Comparison of ENCODE assay signal across 26 cellular contexts in the genomic region with DNA sequence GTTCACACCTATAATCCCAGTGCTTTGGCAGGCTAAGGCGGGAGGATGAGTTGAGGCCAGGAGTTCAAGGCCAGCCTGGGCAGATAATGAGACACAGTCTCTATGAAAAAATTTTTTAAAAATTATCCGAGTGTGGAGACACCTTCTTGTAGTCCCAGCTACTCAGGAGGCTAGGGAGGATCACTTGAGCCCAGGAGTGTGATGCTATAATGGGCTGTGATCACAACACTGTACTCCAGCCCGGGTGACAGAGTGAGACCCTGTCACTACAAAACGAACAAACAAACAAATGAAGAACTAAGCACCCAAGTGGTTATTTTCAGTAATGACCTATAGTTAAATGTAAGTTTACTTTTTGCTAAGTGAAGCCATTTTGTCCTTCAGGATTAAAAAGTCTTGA. TPM values are rescaled to one million over a fixed set of nuclear protein-coding genes. Genes with fewer than 3 reads are reported as not detected.
DNase-seq lines count a peak whose midpoint lies in the region; ATAC-seq lines count a peak whose summit lies in the region.
"Had no signal": no experiment of that assay in that cellular context is flagged by ENCODE, and none has a peak within 500 bp of the region (broad histone marks: within the 10 kb centered on the region; RNA-seq: fewer than 3 reads in every experiment).

No MANE protein-coding gene starts in this region.

- ATAC-seq in left ventricle myocardium superior: peak; percentile 45
- ATAC-seq in Right ventricle myocardium superior (ENCODE audit: poor library complexity): no peak
- ATAC-seq: A549; CD8-positive, alpha-beta T cell had no signal

- intact Hi-C loops in left ventricle myocardium superior (cut with micrococcal nuclease): no loop called here
- intact Hi-C loops in Right ventricle myocardium superior (cut with DNase I): no loop called here
- intact Hi-C loops in posterior vena cava (cut with DNase I): no loop called here

- DNase-seq in left ventricle myocardium superior (no peak), Right ventricle myocardium superior (no peak), posterior vena cava (ENCODE audit: low spot score) (peak; percentile 35), putamen (ENCODE audit: low spot score) (no peak)
- DNase-seq: 8988T; ACHN; AML-193; BE2C; C1 segment of cervical spinal cord; Caco-2; Calu3; CD4-positive, alpha-beta memory T cell; CD4-positive, alpha-beta T cell; CD4-positive, CD25-positive, alpha-beta regulatory T cell; CD8-positive, alpha-beta memory T cell; CD8-positive, alpha-beta T cell; COR-L47; DMS 273 treated with DMSO at 0.1 percent for 48 hours; DMS153; DMS53; DMS79; DMS79 treated with DMSO at 0.1 percent for 48 hours; DND-41; EL had no signal

RNA-seq across cellular contexts. Expression of gene ANO5, which starts 32.3 kb away (rescaled TPM):
- total RNA-seq in left ventricle myocardium superior (78.5 TPM), Right ventricle myocardium superior (68.9 TPM), posterior vena cava (1 to 10 TPM; 2.3 to 3.5 TPM)
- total RNA-seq: B cell; Caco-2; CD4-positive, alpha-beta T cell; CD4-positive, CD25-positive, alpha-beta regulatory T cell; CD8-positive, alpha-beta T cell had no signal

Comparison
In these comparisons a context has a peak if more than half of its experiments do, and no peak if none do; other contexts are left out.
1. RNA of gene ANO5, which starts 32.3 kb away (total RNA-seq): 78.5 TPM in left ventricle myocardium superior (single experiment) and 68.9 TPM in Right ventricle myocardium superior (single experiment); 2.3 to 3.5 TPM in posterior vena cava; every median in the first group is over 10 times any median in the second.